8 cellular contexts compared by ENCODE assay signal in the genomic region with DNA sequence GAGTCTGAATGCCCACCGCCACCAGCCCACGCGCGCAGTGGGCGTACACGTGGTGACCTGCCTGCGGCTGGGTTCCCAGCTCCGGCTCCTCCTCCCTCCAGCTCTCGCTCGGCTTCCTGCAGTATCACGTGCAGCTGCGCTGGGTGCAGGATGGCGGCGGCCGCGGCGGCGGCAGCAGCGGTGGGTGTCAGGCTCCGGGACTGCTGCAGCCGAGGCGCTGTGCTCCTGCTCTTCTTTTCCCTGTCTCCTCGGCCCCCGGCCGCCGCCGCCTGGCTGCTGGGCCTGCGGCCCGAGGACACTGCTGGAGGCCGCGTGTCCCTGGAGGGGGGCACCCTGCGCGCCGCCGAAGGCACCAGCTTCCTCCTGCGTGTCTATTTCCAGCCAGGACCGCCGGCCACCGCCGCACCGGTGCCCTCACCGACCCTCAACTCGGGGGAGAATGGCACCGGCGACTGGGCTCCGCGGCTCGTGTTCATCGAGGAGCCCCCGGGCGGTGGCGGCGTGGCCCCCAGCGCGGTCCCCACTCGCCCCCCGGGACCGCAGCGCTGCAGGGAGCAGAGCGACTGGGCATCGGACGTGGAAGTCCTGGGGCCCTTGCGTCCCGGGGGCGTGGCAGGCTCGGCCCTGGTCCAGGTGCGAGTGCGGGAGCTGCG. TPM values are rescaled to one million over a fixed set of nuclear protein-coding genes. Genes with fewer than 3 reads are reported as not detected.
DNase-seq lines count a peak whose midpoint lies in the region; ATAC-seq and TF ChIP-seq lines count a peak whose summit lies in the region.

Gene CNNM1, plus strand, starts transcription at position 119 of the 653 bp plus-strand sequence. Its CDS starts 32 bp downstream, at position 151.

- no peaks in the 10 kb centered on the region for H3K9me3 Mint-ChIP-seq in natural killer cell treated with Interleukin-12 subunit alpha and Interleukin-12 subunit beta and Interleukin-15 and Interleukin-18, amount 100 ng/mL, for 72 hours

- H2AFZ ChIP-seq in ACC112 (ENCODE audit: low read length, unreplicated experiment) = no peak within 1 kb of the TSS

- H3K36me3 ChIP-seq in ACC112 (ENCODE audit: insufficient read depth, low read length) = no peaks in the 10 kb centered on the region
- no peaks in the 10 kb centered on the region for H3K36me3 ChIP-seq in transverse colon

- H3K9me3 ChIP-seq in transverse colon = no peaks in the 10 kb centered on the region

- H3K79me2 ChIP-seq in ACC112 (ENCODE audit: control insufficient read depth, insufficient read depth, low read length, unreplicated experiment) = no peaks in the 10 kb centered on the region

- 1% methylated on average over 34 of the region's 69 CpGs; no CpG with 5 or more reads in 1 of the 2 donors for WGBS in transverse colon (ENCODE audit: low coverage in 1 of 2), 2 donors

- in situ Hi-C loops in transverse colon (cut with MboI; ENCODE audit: low pct_ligation_motif_present in 1 of 4, low pct_unique_long_range_greater_than_20kb in 1 of 4, low sequenced_read_pairs in 3 of 4) = no loop called here

- peaks cover 56% of the 10 kb centered on the region for H3K27me3 ChIP-seq in ACC112 (ENCODE audit: insufficient read depth, low read length)
- H3K27me3 ChIP-seq in transverse colon = peaks cover 62% of the 10 kb centered on the region

- TF ChIP-seq CTCF in transverse colon (IDR thresholded peaks at IDR 0.05) = no peak

- intact Hi-C loops in transverse colon (cut with DNase I; ENCODE audit: low total_unique reads) = no loop called here

- peaks cover 6% of the 10 kb centered on the region for H3K36me3 Mint-ChIP-seq in natural killer cell treated with Interleukin-12 subunit alpha and Interleukin-12 subunit beta and Interleukin-15 and Interleukin-18, amount 100 ng/mL, for 72 hours

- peaks cover 31 to 32% of the 10 kb centered on the region in 2 donors for H3K27me3 Mint-ChIP-seq in natural killer cell treated with Interleukin-12 subunit alpha and Interleukin-12 subunit beta and Interleukin-15 and Interleukin-18, amount 100 ng/mL, for 72 hours

- H3K4me3 Mint-ChIP-seq in natural killer cell treated with Interleukin-12 subunit alpha and Interleukin-12 subunit beta and Interleukin-15 and Interleukin-18, amount 100 ng/mL, for 72 hours = peak within 1 kb of the TSS; percentile 39

- no peak for TF ChIP-seq POLR2A in transverse colon (IDR thresholded peaks at IDR 0.05)

- no peak within 1 kb of the TSS for H3K27ac Mint-ChIP-seq in natural killer cell treated with Interleukin-12 subunit alpha and Interleukin-12 subunit beta and Interleukin-15 and Interleukin-18, amount 100 ng/mL, for 72 hours

- H3K27ac ChIP-seq in ACC112 (ENCODE audit: low read depth, low read length) = no peak within 1 kb of the TSS
- H3K27ac ChIP-seq in transverse colon = no peak within 1 kb of the TSS

- TF ChIP-seq EP300 in transverse colon (IDR thresholded peaks at IDR 0.05; ENCODE audit: low read depth) = no peak

- peaks cover 0 to 4% of the 10 kb centered on the region in 2 donors for H3K4me1 Mint-ChIP-seq in natural killer cell treated with Interleukin-12 subunit alpha and Interleukin-12 subunit beta and Interleukin-15 and Interleukin-18, amount 100 ng/mL, for 72 hours (ENCODE audit: low read depth in 2 of 2)

- peak within 1 kb of the TSS; percentile 72 for H3K4me3 ChIP-seq in ACC112 (ENCODE audit: low read depth, low read length)
- H3K4me3 ChIP-seq in transverse colon = peak within 1 kb of the TSS; percentile 33 to 61 (median 43)

- H3K4me1 ChIP-seq in ACC112 (ENCODE audit: control insufficient read depth, insufficient read depth, low read length, unreplicated experiment) (no peaks in the 10 kb centered on the region), transverse colon (peaks cover 0 to 18% (median 15%) of the 10 kb centered on the region in 4 donors)

- ATAC-seq in GM18858 (IDR thresholded peaks at IDR 0.05; ENCODE audit: unreplicated experiment) (peak; percentile 59), HG03460 (IDR thresholded peaks at IDR 0.05; ENCODE audit: unreplicated experiment) (peak; percentile 82), esophagus mucosa (peak; percentile 65)
- ATAC-seq in natural killer cell treated with Interleukin-12 subunit alpha and Interleukin-12 subunit beta and Interleukin-15 and Interleukin-18, amount 100 ng/mL, for 72 hours = peak in 1 of 2 donors; percentile 43

- peak; percentile 10 for DNase-seq in activated CD4-positive, alpha-beta T cell treated with anti-CD3 and anti-CD28 coated beads, Interleukin-2, amount 50 U/mL, for 1 hour
- no peak for DNase-seq in natural killer cell treated with Interleukin-12 subunit alpha and Interleukin-12 subunit beta and Interleukin-15 and Interleukin-18, amount 100 ng/mL, for 72 hours (ENCODE audit: low spot score)
- DNase-seq in transverse colon (no peak), UCSD-AML1 (lab: John Stamatoyannopoulos, UW; ENCODE audit: unreplicated experiment) (no peak)

RNA-seq across cellular contexts. Expression of gene CNNM1, which starts in this region (rescaled TPM):
- total RNA-seq in esophagus mucosa = 0.36 TPM
- not detected for total RNA-seq in natural killer cell treated with Interleukin-12 subunit alpha and Interleukin-12 subunit beta and Interleukin-15 and Interleukin-18, amount 100 ng/mL, for 72 hours
- total RNA-seq in transverse colon = under 1 TPM in 2 of 4 donors, not detected in 2; 0.41 to 0.64 TPM

Comparison
In these comparisons a context has a peak if more than half of its experiments do, and no peak if none do; other contexts are left out.
1. Peak in ATAC-seq in esophagus mucosa; RNA of the gene not detected or under 1 TPM.